In the genomic region with DNA sequence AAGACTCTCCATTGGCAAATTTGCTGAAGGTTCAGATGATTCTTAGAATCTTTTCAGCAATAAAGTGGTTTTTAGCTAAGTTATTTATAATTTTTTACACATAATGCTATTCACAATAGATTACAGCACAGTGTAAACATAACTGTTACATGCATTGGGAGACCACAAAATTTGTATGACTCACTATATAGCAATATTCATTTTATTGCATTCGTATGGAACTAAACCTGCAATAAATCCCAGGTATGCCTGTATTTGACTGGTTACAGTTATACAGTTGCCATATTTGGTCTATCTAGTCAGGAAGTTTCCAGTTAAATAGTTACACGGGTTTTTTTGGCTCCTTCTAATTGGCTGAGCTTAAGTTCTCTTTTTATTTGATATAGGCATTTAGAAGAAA, we compare ENCODE assay signal across 21 cellular contexts.
DNase-seq lines count a peak whose midpoint lies in the region; ATAC-seq, FAIRE-seq and TF ChIP-seq lines count a peak whose summit lies in the region.
"Had no signal": no experiment of that assay in that cellular context is flagged by ENCODE, and none has a peak within 500 bp of the region (broad histone marks: within the 10 kb centered on the region; RNA-seq: fewer than 3 reads in every experiment).

No MANE protein-coding gene starts in this region.

- H3K27me3 Mint-ChIP-seq in MCF 10A (ENCODE audit: insufficient read depth, unreplicated experiment) = no peaks in the 10 kb centered on the region
- H3K27me3 Mint-ChIP-seq: B cell; CD4-positive, alpha-beta T cell had no signal

- in situ Hi-C loops in mammary epithelial cell (cut with MboI; ENCODE audit: low sequenced_read_pairs in 2 of 2) (no loop called here), GM12878 (cut with MboI) (no loop called here)

- H3K27me3 ChIP-seq in mammary epithelial cell (ENCODE audit: insufficient read depth, low read length) (no peaks in the 10 kb centered on the region), PC-3 (ENCODE audit: low read length) (no peaks in the 10 kb centered on the region), GM12878 (replicated peaks in 1 of 2; ENCODE audit: control insufficient read depth in 2 of 2, insufficient read depth in 2 of 2, low read length in 1 of 2) (no peaks in the 10 kb centered on the region)
- H3K27me3 ChIP-seq: BLaER1 treated with 17β-estradiol and CSF1 and Interleukin-3, amounts not matched to agents 10 nM and 100 nM had no signal

- SMC1A ChIA-PET in GM12878 (lab: Charles Lee; ENCODE audit: uncharacterized antibody, unreplicated experiment) = no interaction called here

- H3K4me1 ChIP-seq in mammary epithelial cell (ENCODE audit: insufficient read depth, low read length) (no peaks in the 10 kb centered on the region), PC-3 (ENCODE audit: insufficient read depth, low read length) (no peaks in the 10 kb centered on the region; the same call in 1 of the 2 replicates), GM12878 (ENCODE audit: control insufficient read depth, insufficient read depth, low read length) (no peaks in the 10 kb centered on the region)
- H3K4me1 ChIP-seq: A549; BLaER1 treated with 17β-estradiol and CSF1 and Interleukin-3, amounts not matched to agents 10 nM and 100 nM; Caco-2 had no signal

- H3K4me3 ChIP-seq in mammary epithelial cell (replicated peaks in 1 of 3; ENCODE audit: insufficient read depth in 1 of 3, low read depth in 2 of 3, low read length in 3 of 3) = no peak overlapping the region
- no peak overlapping the region for H3K4me3 ChIP-seq in PC-3 (ENCODE audit: low read length)
- no peak overlapping the region for H3K4me3 ChIP-seq in GM12878
- H3K4me3 ChIP-seq: A549; BLaER1 treated with 17β-estradiol and CSF1 and Interleukin-3, amounts not matched to agents 10 nM and 100 nM had no signal

- H3K4me1 Mint-ChIP-seq in MCF 10A (ENCODE audit: insufficient read depth, unreplicated experiment) = no peaks in the 10 kb centered on the region
- H3K4me1 Mint-ChIP-seq: B cell had no signal

- TF ChIP-seq CTCF in MCF 10A (IDR thresholded peaks at IDR 0.05; ENCODE audit: unreplicated experiment) (no peak), mammary epithelial cell (conservative IDR thresholded peaks at IDR 0.05 in 1 of 2, IDR thresholded peaks at IDR 0.05 in 1 of 2; ENCODE audit: extremely low read depth in 1 of 2, insufficient read depth in 1 of 2, low read depth in 1 of 2, low read length in 2 of 2) (no peak), PC-3 (conservative IDR thresholded peaks at IDR 0.05; ENCODE audit: low read depth, low read length) (no peak), GM12878 (IDR thresholded peaks at IDR 0.05 in 2 of 3, conservative IDR thresholded peaks at IDR 0.05 in 1 of 3; ENCODE audit: control insufficient read depth in 2 of 3, extremely low read depth in 1 of 3, insufficient read depth in 1 of 3, low read depth in 3 of 3, low read length in 3 of 3) (no peak)

- H3K9me3 ChIP-seq in mammary epithelial cell (replicated peaks; ENCODE audit: insufficient read depth, low read length) = peaks cover 2% of the 10 kb centered on the region
- H3K9me3 ChIP-seq in PC-3 (ENCODE audit: low read length) = no peaks in the 10 kb centered on the region
- no peaks in the 10 kb centered on the region for H3K9me3 ChIP-seq in GM12878 (replicated peaks; ENCODE audit: control insufficient read depth, insufficient read depth, low read length)
- H3K9me3 ChIP-seq: A549; BLaER1 treated with 17β-estradiol and CSF1 and Interleukin-3, amounts not matched to agents 10 nM and 100 nM; Caco-2 had no signal

- no peaks in the 10 kb centered on the region for H3F3A ChIP-seq in PC-3 (ENCODE audit: low read length, unreplicated experiment)

- intact Hi-C loops in MCF 10A (cut with micrococcal nuclease) (no loop called here), mammary epithelial cell (cut with micrococcal nuclease) (no loop called here), PC-3 (cut with micrococcal nuclease) (loop anchor here (5.0 kb wide), 1 partner anchor 152 kb away; no protein-coding TSS in a partner anchor), GM12878 (cut with micrococcal nuclease; ENCODE audit: unreplicated experiment) (no loop called here)

- no peaks in the 10 kb centered on the region for H3K36me3 Mint-ChIP-seq in MCF 10A (ENCODE audit: insufficient read depth, unreplicated experiment)
- H3K36me3 Mint-ChIP-seq: CD8-positive, alpha-beta T cell had no signal

- ATAC-seq in PC-3 (peak; percentile 96), GM12878 (no peak)
- ATAC-seq: A549; CD8-positive, alpha-beta T cell had no signal

- H3K27ac Mint-ChIP-seq in MCF 10A (ENCODE audit: low read depth, unreplicated experiment) = no peak overlapping the region
- H3K27ac Mint-ChIP-seq: B cell; CD4-positive, alpha-beta T cell; CD8-positive, alpha-beta T cell had no signal

- dilution Hi-C loops in mammary epithelial cell (cut with HindIII; ENCODE audit: low sequenced_read_pairs) = no loop called here

- H3K27ac ChIP-seq in mammary epithelial cell (ENCODE audit: insufficient read depth, low read depth, low read length) = no peak overlapping the region
- H3K27ac ChIP-seq in PC-3 (ENCODE audit: low read length) = no peak overlapping the region
- no peak overlapping the region for H3K27ac ChIP-seq in GM12878 (ENCODE audit: control insufficient read depth, insufficient read depth)
- H3K27ac ChIP-seq: 22Rv1; A549; BLaER1 treated with 17β-estradiol and CSF1 and Interleukin-3, amounts not matched to agents 10 nM and 100 nM; C4-2B had no signal

- 62% methylated on average over 2 of the region's 2 CpGs for WGBS in mammary epithelial cell (ENCODE audit: low coverage, missing lambda C conversion rate)
- 2% methylated on average over 2 of the region's 2 CpGs for WGBS in GM12878 (ENCODE audit: insufficient coverage, insufficient replicate concordance, low lambda C conversion rate, missing lambda C conversion rate)

- BruUV-seq in MCF 10A (replicated peaks; lab: Mats Ljungman, UMichigan) (no TSS peak), mammary epithelial cell (replicated peaks; lab: Mats Ljungman, UMichigan) (no TSS peak), PC-3 (replicated peaks; lab: Mats Ljungman, UMichigan) (no TSS peak), GM12878 (replicated peaks; lab: Mats Ljungman, UMichigan) (no TSS peak)

- no peaks in the 10 kb centered on the region for H3K79me2 ChIP-seq in mammary epithelial cell (ENCODE audit: insufficient read depth, low read length)
- no peaks in the 10 kb centered on the region for H3K79me2 ChIP-seq in PC-3 (ENCODE audit: low read length)
- H3K79me2 ChIP-seq in GM12878 (ENCODE audit: control insufficient read depth, insufficient read depth, low read length) = no peaks in the 10 kb centered on the region

- TF ChIP-seq RAD21 in GM12878 (IDR thresholded peaks at IDR 0.05; ENCODE audit: insufficient read depth, low read depth, low read length) = no peak

- no peak overlapping the region for H2AFZ ChIP-seq in mammary epithelial cell (ENCODE audit: low read depth, low read length)
- no peak overlapping the region for H2AFZ ChIP-seq in PC-3 (ENCODE audit: low read length)
- H2AFZ ChIP-seq in GM12878 (ENCODE audit: control insufficient read depth, low read depth, low read length) = no peak overlapping the region

- H3K9ac ChIP-seq in mammary epithelial cell (ENCODE audit: insufficient read depth, low read length) (no peak overlapping the region), PC-3 (ENCODE audit: low read length) (no peak overlapping the region), GM12878 (ENCODE audit: control insufficient read depth, insufficient read depth, low read length) (no peak overlapping the region)
- H3K9ac ChIP-seq: BLaER1 treated with 17β-estradiol and CSF1 and Interleukin-3, amounts not matched to agents 10 nM and 100 nM had no signal

- no peaks in the 10 kb centered on the region for H3K36me3 ChIP-seq in mammary epithelial cell (ENCODE audit: insufficient read depth, low read length)
- H3K36me3 ChIP-seq in PC-3 (ENCODE audit: low read depth, low read length) = no peaks in the 10 kb centered on the region
- H3K36me3 ChIP-seq in GM12878 (ENCODE audit: control insufficient read depth in 2 of 2, insufficient read depth in 2 of 2, low read length in 1 of 2) = no peaks in the 10 kb centered on the region
- H3K36me3 ChIP-seq: BLaER1 treated with 17β-estradiol and CSF1 and Interleukin-3, amounts not matched to agents 10 nM and 100 nM had no signal

- H3K9me2 ChIP-seq in PC-3 (replicated peaks; ENCODE audit: low read length) = no peaks in the 10 kb centered on the region

- TF ChIP-seq POLR2A in GM12878 (IDR thresholded peaks at IDR 0.05; ENCODE audit: low read depth, low read length) = no peak

- FAIRE-seq in GM12878 (lab: Jason Lieb, UNC) = peak; percentile 44
- FAIRE-seq: A549, D721Med, GM12891, GM19239 had no signal

- no peak overlapping the region for H3K4me2 ChIP-seq in mammary epithelial cell (ENCODE audit: insufficient read depth, low read depth, low read length)
- H3K4me2 ChIP-seq in PC-3 (ENCODE audit: low read length) = no peak overlapping the region
- no peak overlapping the region for H3K4me2 ChIP-seq in GM12878 (ENCODE audit: control insufficient read depth, insufficient read depth)
- H3K4me2 ChIP-seq: A549; BLaER1 treated with 17β-estradiol and CSF1 and Interleukin-3, amounts not matched to agents 10 nM and 100 nM had no signal

- H4K20me1 ChIP-seq in mammary epithelial cell (ENCODE audit: insufficient read depth, low read length) = no peaks in the 10 kb centered on the region
- no peaks in the 10 kb centered on the region for H4K20me1 ChIP-seq in PC-3 (ENCODE audit: low read length)
- H4K20me1 ChIP-seq in GM12878 (ENCODE audit: control insufficient read depth, insufficient read depth) = no peaks in the 10 kb centered on the region
- H4K20me1 ChIP-seq: BLaER1 treated with 17β-estradiol and CSF1 and Interleukin-3, amounts not matched to agents 10 nM and 100 nM had no signal

- POLR2A ChIA-PET in MCF 10A (lab: Yijun Ruan, JAX) (interaction anchor here (0.7 kb wide), 1 partner anchor 1336 kb away, joined by 4 read pairs; no protein-coding TSS in a partner anchor), PC-3 (lab: Charles Lee; ENCODE audit: unreplicated experiment) (no interaction called here), GM12878 (lab: Charles Lee) (no interaction called here)

- H3K4me3 Mint-ChIP-seq in MCF 10A (ENCODE audit: unreplicated experiment) = no peak overlapping the region
- H3K4me3 Mint-ChIP-seq: B cell; CD4-positive, alpha-beta T cell; CD8-positive, alpha-beta T cell had no signal

- no peaks in the 10 kb centered on the region for H3K9me3 Mint-ChIP-seq in MCF 10A (ENCODE audit: unreplicated experiment)

- TF ChIP-seq EP300 in GM12878 (IDR thresholded peaks at IDR 0.05; ENCODE audit: borderline replicate concordance in 1 of 2, control insufficient read depth in 1 of 2, low read depth in 2 of 2, low read length in 2 of 2) = no peak

- RAD21 ChIA-PET in GM12878 (lab: Charles Lee; ENCODE audit: unreplicated experiment) = interaction anchor here (0.8 kb wide), 1 partner anchor 8 kb away, joined by 3 read pairs; no protein-coding TSS in a partner anchor

- DNase-seq in MCF 10A (ENCODE audit: unreplicated experiment) (peak; percentile 22), mammary epithelial cell (no peak), PC-3 (peak; percentile 68), GM12878 (ENCODE audit: low read depth, low spot score) (no peak), islet precursor cell (no peak), NCI-H187 (lab: John Stamatoyannopoulos, UW) (no peak)
- DNase-seq: AML-193; Caco-2; Calu3; CD4-positive, alpha-beta T cell; CD8-positive, alpha-beta T cell; DMS79 treated with DMSO at 0.1 percent for 48 hours; GDM1 had no signal

- CTCF ChIA-PET in MCF 10A (lab: Yijun Ruan, JAX) = interaction anchor here (0.6 to 1.2 kb wide), 3 partner anchors 8 to 491 kb away, joined by 3 to 5 read pairs (median 4); no protein-coding TSS in a partner anchor
- CTCF ChIA-PET in mammary epithelial cell (lab: Charles Lee; ENCODE audit: low non-redundant PET) = no interaction called here
- CTCF ChIA-PET in PC-3 (lab: Charles Lee) = no interaction called here
- CTCF ChIA-PET in GM12878 (lab: Yijun Ruan, JAX) = interaction anchor here (1.2 kb wide), 1 partner anchor 9 kb away, joined by 3 read pairs; no protein-coding TSS in a partner anchor

Comparison
In these comparisons a context has a peak if more than half of its experiments do, and no peak if none do; other contexts are left out.
1. DNase-seq: peak in MCF 10A (single experiment) and PC-3 (single experiment); none in mammary epithelial cell (single experiment), GM12878 (single experiment), islet precursor cell (single experiment) and NCI-H187 (0 of 2).
2. CTCF ChIA-PET loops: an anchor here in MCF 10A (0.6 to 1.2 kb wide) and GM12878 (1.2 kb wide); none called in mammary epithelial cell and PC-3.